Comparison of ENCODE assay signal across 11 cellular contexts in genomic region chr4:77127837-77128621, GRCh38. TPM values are rescaled to one million over a fixed set of nuclear protein-coding genes. Genes with fewer than 3 reads are reported as not detected.
DNase-seq lines count a peak whose midpoint lies in the region; ATAC-seq and TF ChIP-seq lines count a peak whose summit lies in the region.
"Had no signal": no experiment of that assay in that cellular context is flagged by ENCODE, and none has a peak within 500 bp of the region (broad histone marks: within the 10 kb centered on the region; RNA-seq: fewer than 3 reads in every experiment).

No MANE protein-coding gene starts in this region.

- H3F3A ChIP-seq in smooth muscle cell (ENCODE audit: low read depth) (no peaks in the 10 kb centered on the region), PC-3 (ENCODE audit: low read length, unreplicated experiment) (no peaks in the 10 kb centered on the region)

- no peak overlapping the region for H4K91ac ChIP-seq in mesenchymal stem cell (ENCODE audit: low read length)

- no peaks in the 10 kb centered on the region for H3K9me2 ChIP-seq in PC-3 (replicated peaks; ENCODE audit: low read length)

- H3K27ac ChIP-seq in mesenchymal stem cell (ENCODE audit: low read length, poor library complexity, severe bottlenecking): no peak overlapping the region
- peak overlapping the region; percentile 61 to 92 (median 82) for H3K27ac ChIP-seq in spleen
- H3K27ac ChIP-seq in smooth muscle cell (ENCODE audit: low read depth): no peak overlapping the region
- H3K27ac ChIP-seq in PC-3 (ENCODE audit: low read length): no peak overlapping the region

- no peak for TF ChIP-seq POLR2A in spleen (IDR thresholded peaks at IDR 0.05)

- H3K4me1 Mint-ChIP-seq in T-cell: peaks cover 17 to 19% (median 19%) of the 10 kb centered on the region in 3 donors
- H3K4me1 Mint-ChIP-seq in Calu3 (ENCODE audit: low read depth, unreplicated experiment): no peaks in the 10 kb centered on the region

- H2BK15ac ChIP-seq in mesenchymal stem cell (ENCODE audit: low read depth, poor library complexity, severe bottlenecking): no peak overlapping the region

- no TSS peak for BruUV-seq in Calu3 (replicated peaks; lab: Mats Ljungman, UMichigan)
- no TSS peak for BruUV-seq in PC-3 (replicated peaks; lab: Mats Ljungman, UMichigan)

- no peak overlapping the region for H3K4ac ChIP-seq in mesenchymal stem cell (ENCODE audit: low read depth in 1 of 2, low read length in 2 of 2)

- no peak overlapping the region for H2AFZ ChIP-seq in mesenchymal stem cell (ENCODE audit: low read depth, low read length)
- no peak overlapping the region for H2AFZ ChIP-seq in smooth muscle cell (ENCODE audit: low read depth)
- no peak overlapping the region for H2AFZ ChIP-seq in PC-3 (ENCODE audit: low read length)

- H2BK120ac ChIP-seq in mesenchymal stem cell (ENCODE audit: low read depth, low read length): no peak overlapping the region

- 55% methylated on average over 10 of the region's 11 CpGs for WGBS in mesenchymal stem cell
- WGBS in spleen, 5 donors: 59 to 66% (median 64%) methylated on average over 11 of the region's 11 CpGs
- WGBS in smooth muscle cell (ENCODE audit: low lambda C conversion rate): 71% methylated on average over 11 of the region's 11 CpGs

- POLR2A ChIA-PET in T-cell (lab: Charles Lee) (no interaction called here), PC-3 (lab: Charles Lee; ENCODE audit: unreplicated experiment) (no interaction called here)

- no peaks in the 10 kb centered on the region for H4K20me1 ChIP-seq in smooth muscle cell (ENCODE audit: low read depth)
- no peaks in the 10 kb centered on the region for H4K20me1 ChIP-seq in PC-3 (ENCODE audit: low read length)

- intact Hi-C loops in spleen (cut with DNase I; ENCODE audit: low total_unique reads) (no loop called here), Calu3 (cut with micrococcal nuclease; ENCODE audit: unreplicated experiment) (no loop called here), PC-3 (cut with micrococcal nuclease) (no loop called here)

- peaks cover 0 to 4% of the 10 kb centered on the region in 2 donors for H3K27me3 Mint-ChIP-seq in T-cell
- peaks cover 12% of the 10 kb centered on the region for H3K27me3 Mint-ChIP-seq in Calu3 (ENCODE audit: unreplicated experiment)

- H3K23ac ChIP-seq in mesenchymal stem cell (ENCODE audit: low read length in 2 of 2): no peak overlapping the region

- no peaks in the 10 kb centered on the region for H3K79me1 ChIP-seq in mesenchymal stem cell (replicated peaks; ENCODE audit: low read length, poor library complexity, severe bottlenecking)

- H3K4me2 ChIP-seq in mesenchymal stem cell (ENCODE audit: low read length, poor library complexity, severe bottlenecking) (no peak overlapping the region), smooth muscle cell (no peak overlapping the region), PC-3 (ENCODE audit: low read length) (no peak overlapping the region)

- no peaks in the 10 kb centered on the region for H3K79me2 ChIP-seq in smooth muscle cell (ENCODE audit: low read depth)
- H3K79me2 ChIP-seq in PC-3 (ENCODE audit: low read length): no peaks in the 10 kb centered on the region

- CTCF ChIA-PET in T-cell (lab: Charles Lee) (interaction anchor here (0.5 to 1.1 kb wide), 3 partner anchors 18 to 45 kb away, joined by 3 read pairs; no protein-coding TSS in a partner anchor), Calu3 (lab: Charles Lee) (no interaction called here), PC-3 (lab: Charles Lee) (no interaction called here)

- H3K9me3 ChIP-seq in mesenchymal stem cell (ENCODE audit: control insufficient read depth, low read length) (no peaks in the 10 kb centered on the region), spleen (no peaks in the 10 kb centered on the region), smooth muscle cell (replicated peaks; ENCODE audit: low read depth) (no peaks in the 10 kb centered on the region), PC-3 (ENCODE audit: low read length) (no peaks in the 10 kb centered on the region)

- H3K4me3 Mint-ChIP-seq in T-cell: peak overlapping the region in 1 of 3 donors; percentile 1
- H3K4me3 Mint-ChIP-seq in Calu3 (ENCODE audit: low read depth, unreplicated experiment): no peak overlapping the region

- H2BK12ac ChIP-seq in mesenchymal stem cell (ENCODE audit: low read length in 2 of 2): no peak overlapping the region

- H2BK5ac ChIP-seq in mesenchymal stem cell (ENCODE audit: low read depth, low read length, poor library complexity, severe bottlenecking): no peak overlapping the region

- H3K9ac ChIP-seq in mesenchymal stem cell (ENCODE audit: low read length): peak overlapping the region; percentile 32
- no peak overlapping the region for H3K9ac ChIP-seq in smooth muscle cell (ENCODE audit: low read depth)
- no peak overlapping the region for H3K9ac ChIP-seq in PC-3 (ENCODE audit: low read length)

- H3K27ac Mint-ChIP-seq in T-cell (peak overlapping the region; percentile 41 to 46), Calu3 (ENCODE audit: unreplicated experiment) (no peak overlapping the region)

- H3K36me3 Mint-ChIP-seq in T-cell (no peaks in the 10 kb centered on the region), Calu3 (ENCODE audit: insufficient read depth, unreplicated experiment) (no peaks in the 10 kb centered on the region)

- ATAC-seq in T-cell (replicated peaks in 1 of 4) (no peak), HG03571 (IDR thresholded peaks at IDR 0.05; ENCODE audit: unreplicated experiment) (no peak), PC-3 (no peak)

- H3K4me1 ChIP-seq in mesenchymal stem cell (ENCODE audit: control insufficient read depth, insufficient read depth, low read depth, low read length) (no peaks in the 10 kb centered on the region), spleen (peaks cover 10 to 59% (median 46%) of the 10 kb centered on the region in 6 donors), smooth muscle cell (ENCODE audit: low read depth) (no peaks in the 10 kb centered on the region), PC-3 (ENCODE audit: insufficient read depth, low read length) (no peaks in the 10 kb centered on the region)

- no peak for TF ChIP-seq CTCF in HFF-Myc (IDR thresholded peaks at IDR 0.05; ENCODE audit: low read depth, low read length, missing control alignments)
- TF ChIP-seq CTCF in spleen (IDR thresholded peaks at IDR 0.05 in 8 of 11, conservative IDR thresholded peaks at IDR 0.05 in 3 of 11): no peak
- TF ChIP-seq CTCF in Calu3 (IDR thresholded peaks at IDR 0.05; ENCODE audit: unreplicated experiment): no peak
- no peak for TF ChIP-seq CTCF in smooth muscle cell (IDR thresholded peaks at IDR 0.05; ENCODE audit: borderline replicate concordance, insufficient read depth, poor library complexity, severe bottlenecking)
- no peak for TF ChIP-seq CTCF in PC-3 (conservative IDR thresholded peaks at IDR 0.05; ENCODE audit: low read depth, low read length)

- no peak overlapping the region for H4K8ac ChIP-seq in mesenchymal stem cell (ENCODE audit: low read length)

- H2AK5ac ChIP-seq in mesenchymal stem cell (ENCODE audit: low read length, severe bottlenecking): no peak overlapping the region

- H3K14ac ChIP-seq in mesenchymal stem cell (ENCODE audit: low read length in 2 of 2): no peak overlapping the region

- no peaks in the 10 kb centered on the region for H3K36me3 ChIP-seq in mesenchymal stem cell (ENCODE audit: control insufficient read depth in 1 of 2, insufficient read depth in 2 of 2, low read depth in 1 of 2, low read length in 2 of 2)
- no peaks in the 10 kb centered on the region for H3K36me3 ChIP-seq in spleen
- H3K36me3 ChIP-seq in smooth muscle cell (ENCODE audit: low read depth): no peaks in the 10 kb centered on the region
- H3K36me3 ChIP-seq in PC-3 (ENCODE audit: low read depth, low read length): no peaks in the 10 kb centered on the region

- no peak overlapping the region for H3K4me3 ChIP-seq in HFF-Myc (replicated peaks; ENCODE audit: low read depth, low read length)
- H3K4me3 ChIP-seq in mesenchymal stem cell (ENCODE audit: insufficient read depth in 1 of 2, low read depth in 1 of 2, low read length in 2 of 2): peak overlapping the region in 1 of 2 experiments; percentile 35
- H3K4me3 ChIP-seq in spleen: peak overlapping the region in 1 of 8 donors; percentile 42
- H3K4me3 ChIP-seq in smooth muscle cell: no peak overlapping the region
- no peak overlapping the region for H3K4me3 ChIP-seq in PC-3 (ENCODE audit: low read length)

- H3K9me3 Mint-ChIP-seq in T-cell (peaks cover 0 to 4% (median 0%) of the 10 kb centered on the region in 3 donors), Calu3 (ENCODE audit: low read depth, unreplicated experiment) (no peaks in the 10 kb centered on the region)

- DNase-seq in HFF-Myc (ENCODE audit: extremely low read depth, low read depth) (peak; percentile 31), T-cell (no peak), mesenchymal stem cell (no peak), spleen (no peak), Calu3 (no peak), smooth muscle cell (lab: John Stamatoyannopoulos, UW; ENCODE audit: unreplicated experiment) (no peak), PC-3 (no peak)
- DNase-seq: activated T-cell treated with anti-CD3 and anti-CD28 coated beads, Interleukin-2, amount 50 U/mL, for 48 hours; aorta; NCI-H1930 had no signal

- H3K27me3 ChIP-seq in mesenchymal stem cell (ENCODE audit: control insufficient read depth in 1 of 2, insufficient read depth in 1 of 2, low read length in 2 of 2): peaks cover 0 to 11% of the 10 kb centered on the region in 2 experiments
- no peaks in the 10 kb centered on the region for H3K27me3 ChIP-seq in spleen (replicated peaks in 1 of 7)
- no peaks in the 10 kb centered on the region for H3K27me3 ChIP-seq in smooth muscle cell (ENCODE audit: low read depth)
- H3K27me3 ChIP-seq in PC-3 (ENCODE audit: low read length): no peaks in the 10 kb centered on the region

- no peak overlapping the region for H3K18ac ChIP-seq in mesenchymal stem cell (ENCODE audit: low read depth in 1 of 2, low read length in 2 of 2)

RNA-seq across cellular contexts. Expression of gene CCNG2, which starts 29.0 kb away (rescaled TPM):
- total RNA-seq in T-cell (10 to 100 TPM; 18.9 to 25.5 (median 23.0) TPM), spleen (100 to 1,000 TPM in 1 of 7 donors, 10 to 100 TPM in 6; 50.6 to 106 (median 61.6) TPM), Calu3 (2022) (25.2 and 26.1 TPM in 2 replicates), smooth muscle cell (59.2 and 77.4 TPM in 2 replicates), PC-3 (2014; rRNA removed) (7.7 and 8.0 TPM in 2 replicates)
- 34.1 TPM for polyA plus RNA-seq in mesenchymal stem cell (2013, experiment 1 of 2)
- 35.7 TPM for polyA plus RNA-seq in mesenchymal stem cell (2013, experiment 2 of 2)
- polyA plus RNA-seq in spleen (10 to 100 TPM; 20.2 to 24.9 (median 24.6) TPM), smooth muscle cell (50.3 and 59.8 TPM in 2 replicates)

RNA-seq across cellular contexts. Expression of gene CCNI, which starts 52.2 kb away (rescaled TPM):
- total RNA-seq in T-cell (100 to 1,000 TPM; 229 to 359 (median 256) TPM), spleen (100 to 1,000 TPM; 243 to 312 (median 269) TPM), Calu3 (2022) (102 and 136 TPM in 2 replicates), smooth muscle cell (222 and 245 TPM in 2 replicates), PC-3 (2014; rRNA removed) (60.1 and 73.5 TPM in 2 replicates)
- 206 TPM for polyA plus RNA-seq in mesenchymal stem cell (2013, experiment 1 of 2)
- polyA plus RNA-seq in mesenchymal stem cell (2013, experiment 2 of 2): 214 TPM
- polyA plus RNA-seq in spleen (100 to 1,000 TPM in 2 of 3 donors, 10 to 100 TPM in 1; 88.8 to 137 (median 122) TPM), smooth muscle cell (205 and 230 TPM in 2 replicates)

Comparison
In these comparisons a context has a peak if more than half of its experiments do, and no peak if none do; other contexts are left out.
1. H3K27ac ChIP-seq: peak in spleen (8 of 8); none in mesenchymal stem cell (single experiment), smooth muscle cell (single experiment) and PC-3 (single experiment).
2. CTCF ChIA-PET loops: an anchor here in T-cell (0.5 to 1.1 kb wide); none called in Calu3 and PC-3.